ENCODE assay signal across 8 cellular contexts in genomic region chr6:29943053-29943966, GRCh38. TPM values are rescaled to one million over a fixed set of nuclear protein-coding genes. Genes with fewer than 3 reads are reported as not detected.
DNase-seq lines count a peak whose midpoint lies in the region; ATAC-seq, FAIRE-seq and TF ChIP-seq lines count a peak whose summit lies in the region.

No MANE protein-coding gene starts in this region.

- ATAC-seq in HG03175 (IDR thresholded peaks at IDR 0.05; ENCODE audit: unreplicated experiment), result peak; percentile 4

- H3K4me1 ChIP-seq in iPS-15b (ENCODE audit: control insufficient read depth, insufficient read depth, low read length), result no peaks in the 10 kb centered on the region

- H3K4me1 Mint-ChIP-seq in activated naive CD4-positive, alpha-beta T cell treated with anti-CD3 and anti-CD28 coated beads, Interleukin-2, amount 50 U/mL, for 24 hours, result peaks cover 41% of the 10 kb centered on the region

- DNase-seq in DMS53 (lab: John Stamatoyannopoulos, UW) (peak; percentile 81), GM12892 (ENCODE audit: insufficient read length) (no peak), NCI-H82 (lab: John Stamatoyannopoulos, UW) (no peak), Kasumi-1 (lab: John Stamatoyannopoulos, UW) (no peak)
- peak; percentile 48 for DNase-seq in stimulated activated CD4-positive, alpha-beta T cell treated with anti-CD3 and anti-CD28 coated beads, Interleukin-4, amount 100 ng/mL, for 1 hour

- H3K36me3 Mint-ChIP-seq in activated naive CD4-positive, alpha-beta T cell treated with anti-CD3 and anti-CD28 coated beads, Interleukin-2, amount 50 U/mL, for 24 hours, result peaks cover 32% of the 10 kb centered on the region

- H3K27ac Mint-ChIP-seq in activated naive CD4-positive, alpha-beta T cell treated with anti-CD3 and anti-CD28 coated beads, Interleukin-2, amount 50 U/mL, for 24 hours, result peak overlapping the region; percentile 99

- H3K36me3 ChIP-seq in iPS-15b (ENCODE audit: control insufficient read depth, insufficient read depth, low read length), result peaks cover 4% of the 10 kb centered on the region

- no peaks in the 10 kb centered on the region for H3K27me3 Mint-ChIP-seq in activated naive CD4-positive, alpha-beta T cell treated with anti-CD3 and anti-CD28 coated beads, Interleukin-2, amount 50 U/mL, for 24 hours

- H3K4me3 ChIP-seq in iPS-15b (ENCODE audit: low read depth, low read length), result peak overlapping the region; percentile 52

- H3K9me3 ChIP-seq in iPS-15b (ENCODE audit: control insufficient read depth, insufficient read depth, low read length), result no peaks in the 10 kb centered on the region

- TF ChIP-seq POLR2A in GM12892 (IDR thresholded peaks at IDR 0.05; ENCODE audit: low read depth, low read length), result no peak

- no peak for FAIRE-seq in GM12892 (lab: Jason Lieb, UNC)

- H3K27me3 ChIP-seq in iPS-15b (ENCODE audit: control insufficient read depth, insufficient read depth, low read length), result peaks cover 2% of the 10 kb centered on the region

- no peak overlapping the region for H3K9ac ChIP-seq in iPS-15b (ENCODE audit: low read depth, low read length)

- peak overlapping the region; percentile 93 for H3K4me3 Mint-ChIP-seq in activated naive CD4-positive, alpha-beta T cell treated with anti-CD3 and anti-CD28 coated beads, Interleukin-2, amount 50 U/mL, for 24 hours

- H3K9me3 Mint-ChIP-seq in activated naive CD4-positive, alpha-beta T cell treated with anti-CD3 and anti-CD28 coated beads, Interleukin-2, amount 50 U/mL, for 24 hours, result no peaks in the 10 kb centered on the region

RNA-seq across cellular contexts. Expression of gene HLA-A, which starts 1.0 kb away (rescaled TPM):
- polyA plus RNA-seq in GM12892 (2012; ENCODE audit: missing spikeins), result 940 TPM

Comparison
In these comparisons a context has a peak if more than half of its experiments do, and no peak if none do; other contexts are left out.
1. DNase-seq: peak in DMS53 (single experiment) and stimulated activated CD4-positive, alpha-beta T cell treated with anti-CD3 and anti-CD28 coated beads, Interleukin-4, amount 100 ng/mL, for 1 hour (single experiment); none in GM12892 (single experiment), NCI-H82 (single experiment) and Kasumi-1 (0 of 2).